11 cellular contexts compared by ENCODE assay signal in genomic region chr10:127649642-127650041, GRCh38.
DNase-seq lines count a peak whose midpoint lies in the region; ATAC-seq and TF ChIP-seq lines count a peak whose summit lies in the region.
"Had no signal": no experiment of that assay in that cellular context is flagged by ENCODE, and none has a peak within 500 bp of the region (broad histone marks: within the 10 kb centered on the region; RNA-seq: fewer than 3 reads in every experiment).

No MANE protein-coding gene starts in this region.

- no peak overlapping the region for H3K4me2 ChIP-seq in osteoblast (ENCODE audit: insufficient read depth, low read length)

- DNase-seq in NCI-H748 (lab: John Stamatoyannopoulos, UW; ENCODE audit: unreplicated experiment): peak; percentile 33
- no peak for DNase-seq in NCI-H748 treated with DMSO at 0.1 percent for 48 hours (lab: John Stamatoyannopoulos, UW)
- DNase-seq in endothelial cell (ENCODE audit: low spot score): peak; percentile 34
- no peak for DNase-seq in osteoblast (ENCODE audit: insufficient read length, low spot score, missing footprints)
- no peak for DNase-seq in NCI-H1436 (lab: John Stamatoyannopoulos, UW)
- no peak for DNase-seq in stimulated activated naive CD8-positive, alpha-beta T cell treated with anti-CD3 and anti-CD28 coated beads, Interleukin-15, Interleukin-2, amounts not matched to agents 100 U/mL and 50 U/mL, for 24 hours
- DNase-seq in NCI-H2107 (lab: John Stamatoyannopoulos, UW): no peak
- DNase-seq: activated effector memory CD4-positive, alpha-beta T cell treated with Interleukin-2 at 50 U/mL for 16 hours; NCI-H226; posterior cingulate gyrus had no signal

- no peaks in the 10 kb centered on the region for H3K9me3 ChIP-seq in osteoblast (ENCODE audit: low read depth, low read length)

- no peak overlapping the region for H2AFZ ChIP-seq in osteoblast (ENCODE audit: low read length)

- no peaks in the 10 kb centered on the region for H3K9me3 Mint-ChIP-seq in endothelial cell (ENCODE audit: unreplicated experiment)

- H3K79me2 ChIP-seq in osteoblast (ENCODE audit: insufficient read depth, low read length): no peaks in the 10 kb centered on the region

- H3K27me3 ChIP-seq in osteoblast (ENCODE audit: insufficient read depth, low read length): no peaks in the 10 kb centered on the region

- H3K36me3 ChIP-seq in osteoblast (ENCODE audit: insufficient read depth, low read length): no peaks in the 10 kb centered on the region

- no peak overlapping the region for H3K27ac Mint-ChIP-seq in endothelial cell (ENCODE audit: unreplicated experiment)

- H3K27ac ChIP-seq in osteoblast (ENCODE audit: low read depth, low read length): no peak overlapping the region

- H3K4me1 Mint-ChIP-seq in endothelial cell (ENCODE audit: unreplicated experiment): no peaks in the 10 kb centered on the region

- H4K20me1 ChIP-seq in osteoblast (ENCODE audit: insufficient read depth, low read length): no peaks in the 10 kb centered on the region

- TF ChIP-seq CTCF in LNCAP (IDR thresholded peaks at IDR 0.05) (peak; percentile 50), endothelial cell (IDR thresholded peaks at IDR 0.05; ENCODE audit: unreplicated experiment) (no peak), osteoblast (IDR thresholded peaks at IDR 0.05; ENCODE audit: extremely low read depth, low read depth, low read length) (peak; percentile 13)

- no peak overlapping the region for H3K4me3 ChIP-seq in osteoblast (ENCODE audit: insufficient read depth, low read length)

- ATAC-seq in stimulated activated naive CD8-positive, alpha-beta T cell treated with anti-CD3 and anti-CD28 coated beads, Interleukin-15, Interleukin-2, amounts not matched to agents 100 U/mL and 50 U/mL, for 24 hours: no peak

- H3K4me3 Mint-ChIP-seq in endothelial cell (ENCODE audit: unreplicated experiment): no peak overlapping the region

- no peaks in the 10 kb centered on the region for H3K36me3 Mint-ChIP-seq in endothelial cell (ENCODE audit: low read depth, unreplicated experiment)

- H3K4me1 ChIP-seq in osteoblast (ENCODE audit: insufficient read depth, low read length): no peaks in the 10 kb centered on the region

- no peaks in the 10 kb centered on the region for H3K27me3 Mint-ChIP-seq in endothelial cell (ENCODE audit: unreplicated experiment)

Comparison
In these comparisons a context has a peak if more than half of its experiments do, and no peak if none do; other contexts are left out.
1. DNase-seq: peak in NCI-H748 (single experiment) and endothelial cell (single experiment); none in NCI-H748 treated with DMSO at 0.1 percent for 48 hours (single experiment), osteoblast (single experiment), NCI-H1436 (single experiment), stimulated activated naive CD8-positive, alpha-beta T cell treated with anti-CD3 and anti-CD28 coated beads, Interleukin-15, Interleukin-2, amounts not matched to agents 100 U/mL and 50 U/mL, for 24 hours (single experiment) and NCI-H2107 (single experiment).